In the genomic region with DNA sequence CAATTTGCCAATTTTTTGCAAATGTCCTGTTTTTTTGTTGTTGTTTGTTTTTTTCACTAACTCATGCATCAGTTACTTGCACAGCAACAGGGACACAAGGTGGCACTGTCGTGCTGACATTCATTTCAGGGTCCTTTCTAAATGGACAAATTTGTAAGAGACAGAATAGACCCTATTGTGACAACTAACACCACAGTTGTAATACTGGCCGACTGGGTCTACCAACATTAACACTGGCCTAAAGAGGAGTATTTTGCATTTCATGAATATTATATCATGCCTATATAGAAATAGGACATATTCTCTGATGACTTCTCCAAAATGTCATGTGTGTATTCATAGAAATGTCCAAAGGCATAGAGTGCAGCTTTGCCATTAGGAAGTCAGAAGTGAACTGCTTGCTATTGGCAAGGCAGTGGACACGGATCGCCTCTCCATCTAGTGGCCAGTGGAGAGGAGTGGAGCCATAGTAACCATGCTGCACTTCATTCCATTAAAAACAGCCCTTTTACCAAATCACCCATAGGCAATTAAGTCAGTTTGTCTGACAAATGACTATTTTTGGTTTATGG, we compare ENCODE assay signal across 8 cellular contexts. TPM values are rescaled to one million over a fixed set of nuclear protein-coding genes. Genes with fewer than 3 reads are reported as not detected.
DNase-seq lines count a peak whose midpoint lies in the region; ATAC-seq and TF ChIP-seq lines count a peak whose summit lies in the region.

No MANE protein-coding gene starts in this region.

- ATAC-seq in GM21423 (IDR thresholded peaks at IDR 0.05; ENCODE audit: unreplicated experiment) (peak; percentile 77), RWPE2 (ENCODE audit: low read depth) (peak; percentile 91)

- TF ChIP-seq CTCF in RWPE2 (IDR thresholded peaks at IDR 0.05; ENCODE audit: poor library complexity, severe bottlenecking) (peak; percentile 73), cardiac muscle cell (IDR thresholded peaks at IDR 0.05; ENCODE audit: low read depth, low read length) (peak; percentile 88)

- DNase-seq in DMS153 treated with DMSO at 0.1 percent for 48 hours (lab: John Stamatoyannopoulos, UW; ENCODE audit: unreplicated experiment) (peak; percentile 55), KG1 (lab: John Stamatoyannopoulos, UW) (peak; percentile 21), RWPE2 (ENCODE audit: low spot score) (no peak), adipocyte (ENCODE audit: low read depth) (peak; percentile 75), cardiac muscle cell (ENCODE audit: low read depth in 1 of 2, low spot score in 1 of 2) (peak; percentile 71 to 79), pulmonary artery endothelial cell (ENCODE audit: low read depth, low spot score) (peak; percentile 17), mesenteric fat pad (ENCODE audit: low spot score) (no peak)

- no peak overlapping the region for H3K9ac ChIP-seq in adipocyte (ENCODE audit: low read length)

- no peak overlapping the region for H3K27ac ChIP-seq in RWPE2 (ENCODE audit: poor library complexity, severe bottlenecking)
- H3K27ac ChIP-seq in cardiac muscle cell: peak overlapping the region; percentile 33

- H3K4me1 ChIP-seq in RWPE2 (ENCODE audit: insufficient read depth, poor library complexity, severe bottlenecking): no peaks in the 10 kb centered on the region
- no peaks in the 10 kb centered on the region for H3K4me1 ChIP-seq in adipocyte (ENCODE audit: control insufficient read depth, insufficient read depth, low read length)
- H3K4me1 ChIP-seq in cardiac muscle cell (ENCODE audit: low read depth): no peaks in the 10 kb centered on the region

- H3K36me3 ChIP-seq in RWPE2 (ENCODE audit: low read depth) (no peaks in the 10 kb centered on the region), adipocyte (ENCODE audit: control insufficient read depth, insufficient read depth, low read length, severe bottlenecking) (no peaks in the 10 kb centered on the region), cardiac muscle cell (no peaks in the 10 kb centered on the region)

- H3K4me3 ChIP-seq in RWPE2 (ENCODE audit: severe bottlenecking) (no peak overlapping the region), adipocyte (ENCODE audit: low read length) (no peak overlapping the region), cardiac muscle cell (no peak overlapping the region)

- H3K27me3 ChIP-seq in RWPE2 (ENCODE audit: insufficient read depth, poor library complexity, severe bottlenecking): no peaks in the 10 kb centered on the region
- H3K27me3 ChIP-seq in adipocyte (replicated peaks; ENCODE audit: control insufficient read depth, insufficient read depth, low read length): no peaks in the 10 kb centered on the region
- H3K27me3 ChIP-seq in cardiac muscle cell: no peaks in the 10 kb centered on the region

- H3K9me3 ChIP-seq in RWPE2 (ENCODE audit: severe bottlenecking): no peaks in the 10 kb centered on the region
- H3K9me3 ChIP-seq in adipocyte (ENCODE audit: control insufficient read depth, low read length): no peaks in the 10 kb centered on the region
- no peaks in the 10 kb centered on the region for H3K9me3 ChIP-seq in cardiac muscle cell (ENCODE audit: low read depth)

RNA-seq across cellular contexts. Expression of gene ZBTB20, which starts 54.8 kb away (rescaled TPM):
- total RNA-seq in cardiac muscle cell (16.8 and 37.3 TPM in 2 replicates), pulmonary artery endothelial cell (8.8 and 10.4 TPM in 2 replicates), mesenteric fat pad (54.4 TPM)
- polyA plus RNA-seq in cardiac muscle cell: 15.7 and 20.0 TPM in 2 replicates

Comparison
In these comparisons a context has a peak if more than half of its experiments do, and no peak if none do; other contexts are left out.
1. DNase-seq: peak in DMS153 treated with DMSO at 0.1 percent for 48 hours (single experiment), KG1 (single experiment), adipocyte (single experiment), cardiac muscle cell (2 of 2) and pulmonary artery endothelial cell (single experiment); none in RWPE2 (single experiment) and mesenteric fat pad (single experiment).